8 cellular contexts compared by ENCODE assay signal in genomic region chr3:11509175-11510000, GRCh38.
DNase-seq lines count a peak whose midpoint lies in the region; ATAC-seq, FAIRE-seq and TF ChIP-seq lines count a peak whose summit lies in the region.

No MANE protein-coding gene starts in this region.

- TF ChIP-seq CTCF in colonic mucosa (IDR thresholded peaks at IDR 0.05): no peak

- H3K4me3 ChIP-seq in colonic mucosa: no peak overlapping the region

- no peaks in the 10 kb centered on the region for H3K36me3 ChIP-seq in colonic mucosa

- no peaks in the 10 kb centered on the region for H3K9me3 ChIP-seq in colonic mucosa

- no peaks in the 10 kb centered on the region for H3K36me3 Mint-ChIP-seq in natural killer cell treated with Interleukin-12 subunit alpha and Interleukin-12 subunit beta and Interleukin-15 and Interleukin-18, amount 100 ng/mL, for 72 hours

- H3K9me3 Mint-ChIP-seq in natural killer cell treated with Interleukin-12 subunit alpha and Interleukin-12 subunit beta and Interleukin-15 and Interleukin-18, amount 100 ng/mL, for 72 hours: no peaks in the 10 kb centered on the region

- H3K4me1 ChIP-seq in colonic mucosa: no peaks in the 10 kb centered on the region

- ATAC-seq in natural killer cell treated with Interleukin-12 subunit alpha and Interleukin-12 subunit beta and Interleukin-15 and Interleukin-18, amount 100 ng/mL, for 72 hours: no peak
- ATAC-seq in GM19324 (IDR thresholded peaks at IDR 0.05; ENCODE audit: low FRiP score, unreplicated experiment): no peak

- peaks cover 7 to 13% of the 10 kb centered on the region in 2 donors for H3K4me1 Mint-ChIP-seq in natural killer cell treated with Interleukin-12 subunit alpha and Interleukin-12 subunit beta and Interleukin-15 and Interleukin-18, amount 100 ng/mL, for 72 hours (ENCODE audit: low read depth in 2 of 2)

- peak; percentile 13 for DNase-seq in DMS153 treated with DMSO at 0.1 percent for 48 hours (lab: John Stamatoyannopoulos, UW; ENCODE audit: unreplicated experiment)
- DNase-seq in NCI-H2227 (lab: John Stamatoyannopoulos, UW; ENCODE audit: unreplicated experiment): peak; percentile 72
- DNase-seq in colonic mucosa: peak; percentile 56
- peak; percentile 81 to 83 for DNase-seq in lung microvascular endothelial cell (ENCODE audit: low read depth in 2 of 2)
- peak; percentile 69 for DNase-seq in urothelium cell line (ENCODE audit: low spot score)
- DNase-seq in 8988T: no peak
- no peak for DNase-seq in natural killer cell treated with Interleukin-12 subunit alpha and Interleukin-12 subunit beta and Interleukin-15 and Interleukin-18, amount 100 ng/mL, for 72 hours (ENCODE audit: low spot score)

- no peak for FAIRE-seq in urothelium cell line (lab: Jason Lieb, UNC)

- H3K27me3 ChIP-seq in colonic mucosa: no peaks in the 10 kb centered on the region

- peak overlapping the region in 1 of 2 donors; percentile 12 for H3K9ac ChIP-seq in colonic mucosa (ENCODE audit: low read depth in 2 of 2, low read length in 2 of 2)

- H3K27ac Mint-ChIP-seq in natural killer cell treated with Interleukin-12 subunit alpha and Interleukin-12 subunit beta and Interleukin-15 and Interleukin-18, amount 100 ng/mL, for 72 hours: no peak overlapping the region

- peak overlapping the region; percentile 55 for H3K27ac ChIP-seq in colonic mucosa

- intact Hi-C loops in colonic mucosa (cut with DNase I): no loop called here

- H3K4me3 Mint-ChIP-seq in natural killer cell treated with Interleukin-12 subunit alpha and Interleukin-12 subunit beta and Interleukin-15 and Interleukin-18, amount 100 ng/mL, for 72 hours: no peak overlapping the region

- no peaks in the 10 kb centered on the region for H3K27me3 Mint-ChIP-seq in natural killer cell treated with Interleukin-12 subunit alpha and Interleukin-12 subunit beta and Interleukin-15 and Interleukin-18, amount 100 ng/mL, for 72 hours

Comparison
In these comparisons a context has a peak if more than half of its experiments do, and no peak if none do; other contexts are left out.
1. DNase-seq: peak in DMS153 treated with DMSO at 0.1 percent for 48 hours (single experiment), NCI-H2227 (single experiment), colonic mucosa (single experiment), lung microvascular endothelial cell (2 of 2) and urothelium cell line (single experiment); none in 8988T (single experiment) and natural killer cell treated with Interleukin-12 subunit alpha and Interleukin-12 subunit beta and Interleukin-15 and Interleukin-18, amount 100 ng/mL, for 72 hours (single experiment).